In genomic region chr19:679418-680286, GRCh38 we compare ENCODE assay signal across 8 cellular contexts. TPM values are rescaled to one million over a fixed set of nuclear protein-coding genes. Genes with fewer than 3 reads are reported as not detected.
DNase-seq lines count a peak whose midpoint lies in the region; ATAC-seq and TF ChIP-seq lines count a peak whose summit lies in the region.

No MANE protein-coding gene starts in this region.

- DNase-seq in CD1c-positive myeloid dendritic cell (ENCODE audit: extremely low spot score) (peak; percentile 74), WTC11 (ENCODE audit: low spot score) (no peak), endothelial cell (ENCODE audit: low spot score) (peak; percentile 45), mesothelial cell of epicardium (ENCODE audit: low spot score in 2 of 2, unreplicated experiment in 2 of 2) (peak; percentile 39 to 69), NCI-H510A (lab: John Stamatoyannopoulos, UW) (no peak)

- H3K4me1 Mint-ChIP-seq in WTC11 (no peaks in the 10 kb centered on the region), endothelial cell (ENCODE audit: unreplicated experiment) (peaks cover 2% of the 10 kb centered on the region), mesothelial cell of epicardium (peaks cover 25% of the 10 kb centered on the region)

- H3K4me3 Mint-ChIP-seq in WTC11 (peak overlapping the region; percentile 67), endothelial cell (ENCODE audit: unreplicated experiment) (peak overlapping the region; percentile 83), mesothelial cell of epicardium (peak overlapping the region; percentile 69)

- CTCF ChIA-PET in WTC11 (lab: Charles Lee): interaction anchor here (0.6 to 2.7 kb wide), 18 partner anchors 9 to 184 kb away, joined by 3 to 22 read pairs (median 4); partner anchors contain the start of gene RNF126

- no peak overlapping the region for H3K27ac Mint-ChIP-seq in WTC11
- no peak overlapping the region for H3K27ac Mint-ChIP-seq in endothelial cell (ENCODE audit: unreplicated experiment)
- peak overlapping the region; percentile 85 for H3K27ac Mint-ChIP-seq in mesothelial cell of epicardium

- H3K36me3 Mint-ChIP-seq in WTC11 (no peaks in the 10 kb centered on the region), endothelial cell (ENCODE audit: low read depth, unreplicated experiment) (no peaks in the 10 kb centered on the region), mesothelial cell of epicardium (no peaks in the 10 kb centered on the region)

- ATAC-seq in GM19395 (IDR thresholded peaks at IDR 0.05; ENCODE audit: unreplicated experiment) (peak; percentile 22), HG03571 (IDR thresholded peaks at IDR 0.05; ENCODE audit: unreplicated experiment) (peak; percentile 21), WTC11 (peak; percentile 2)

- peak overlapping the region; percentile 74 for H3K27ac ChIP-seq in temporal lobe (ENCODE audit: low read depth, low read length)

- no peak for TF ChIP-seq CTCF in WTC11 (IDR thresholded peaks at IDR 0.05)
- TF ChIP-seq CTCF in endothelial cell (IDR thresholded peaks at IDR 0.05; ENCODE audit: unreplicated experiment): no peak
- no peak for TF ChIP-seq CTCF in mesothelial cell of epicardium (IDR thresholded peaks at IDR 0.05; ENCODE audit: unreplicated experiment)

- H3K27me3 Mint-ChIP-seq in WTC11 (ENCODE audit: low read depth) (peaks cover 23% of the 10 kb centered on the region), endothelial cell (ENCODE audit: unreplicated experiment) (peaks cover 8% of the 10 kb centered on the region), mesothelial cell of epicardium (ENCODE audit: low read depth) (no peaks in the 10 kb centered on the region)

- POLR2A ChIA-PET in WTC11 (lab: Charles Lee): interaction anchor here (0.8 to 1.7 kb wide), 5 partner anchors 9 to 119 kb away, joined by 3 to 6 read pairs (median 3); no protein-coding TSS in a partner anchor

- H3K9me3 Mint-ChIP-seq in WTC11 (no peaks in the 10 kb centered on the region), endothelial cell (ENCODE audit: unreplicated experiment) (no peaks in the 10 kb centered on the region), mesothelial cell of epicardium (no peaks in the 10 kb centered on the region)

TF ChIP-seq in WTC11, 78 proteins besides CTCF, POLR2A, EP300 and RAD21:
- TF ChIP-seq TP53 (CRISPR knock-in tag; IDR thresholded peaks at IDR 0.05) (no peak), GABPB1 (CRISPR knock-in tag; IDR thresholded peaks at IDR 0.05) (0 out of 2 replicates have a peak, but pooled peaks have one; percentile 29), TCF7 (CRISPR knock-in tag; IDR thresholded peaks at IDR 0.05; ENCODE audit: low read depth) (0 out of 2 replicates have a peak, but pooled peaks have one; percentile 70), ARID4B (CRISPR knock-in tag; IDR thresholded peaks at IDR 0.05; ENCODE audit: borderline replicate concordance) (peak; percentile 63; the same call in 1 of the 2 replicates)
- TF ChIP-seq, protein P1, sequence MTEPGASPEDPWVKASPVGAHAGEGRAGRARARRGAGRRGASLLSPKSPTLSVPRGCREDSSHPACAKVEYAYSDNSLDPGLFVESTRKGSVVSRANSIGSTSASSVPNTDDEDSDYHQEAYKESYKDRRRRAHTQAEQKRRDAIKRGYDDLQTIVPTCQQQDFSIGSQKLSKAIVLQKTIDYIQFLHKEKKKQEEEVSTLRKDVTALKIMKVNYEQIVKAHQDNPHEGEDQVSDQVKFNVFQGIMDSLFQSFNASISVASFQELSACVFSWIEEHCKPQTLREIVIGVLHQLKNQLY (CRISPR knock-in tag; IDR thresholded peaks at IDR 0.05): no peak
- TF ChIP-seq, protein P2, sequence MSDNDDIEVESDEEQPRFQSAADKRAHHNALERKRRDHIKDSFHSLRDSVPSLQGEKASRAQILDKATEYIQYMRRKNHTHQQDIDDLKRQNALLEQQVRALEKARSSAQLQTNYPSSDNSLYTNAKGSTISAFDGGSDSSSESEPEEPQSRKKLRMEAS (CRISPR knock-in tag; IDR thresholded peaks at IDR 0.05): 0 out of 2 replicates have a peak, but pooled peaks have one; percentile 40
- TF ChIP-seq, protein P3, sequence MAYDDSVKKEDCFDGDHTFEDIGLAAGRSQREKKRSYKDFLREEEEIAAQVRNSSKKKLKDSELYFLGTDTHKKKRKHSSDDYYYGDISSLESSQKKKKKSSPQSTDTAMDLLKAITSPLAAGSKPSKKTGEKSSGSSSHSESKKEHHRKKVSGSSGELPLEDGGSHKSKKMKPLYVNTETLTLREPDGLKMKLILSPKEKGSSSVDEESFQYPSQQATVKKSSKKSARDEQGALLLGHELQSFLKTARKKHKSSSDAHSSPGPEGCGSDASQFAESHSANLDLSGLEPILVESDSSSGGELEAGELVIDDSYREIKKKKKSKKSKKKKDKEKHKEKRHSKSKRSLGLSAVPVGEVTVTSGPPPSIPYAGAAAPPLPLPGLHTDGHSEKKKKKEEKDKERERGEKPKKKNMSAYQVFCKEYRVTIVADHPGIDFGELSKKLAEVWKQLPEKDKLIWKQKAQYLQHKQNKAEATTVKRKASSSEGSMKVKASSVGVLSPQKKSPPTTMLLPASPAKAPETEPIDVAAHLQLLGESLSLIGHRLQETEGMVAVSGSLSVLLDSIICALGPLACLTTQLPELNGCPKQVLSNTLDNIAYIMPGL (CRISPR knock-in tag; IDR thresholded peaks at IDR 0.05): peak; percentile 41; the same call in 1 of the 2 replicates

RNA-seq across cellular contexts. Expression of gene FSTL3, which starts 3.5 kb away (rescaled TPM):
- 8.7 to 12.2 TPM (median 10.1 TPM) in 3 replicates for total RNA-seq in WTC11 (2021)
- 6.5 TPM for total RNA-seq in endothelial cell (ENCODE audit: unreplicated experiment)
- 64.1 to 65.5 TPM (median 64.6 TPM) in 3 replicates for total RNA-seq in mesothelial cell of epicardium
- total RNA-seq in temporal lobe: 4.9 TPM

RNA-seq across cellular contexts. Expression of gene PRSS57, which starts 15.6 kb away (rescaled TPM):
- total RNA-seq in WTC11 (2021) (not detected in 3 replicates), endothelial cell (ENCODE audit: unreplicated experiment) (not detected), mesothelial cell of epicardium (not detected in 3 replicates), temporal lobe (not detected)

RNA-seq across cellular contexts. Expression of gene RNF126, which starts 16.6 kb away (rescaled TPM):
- total RNA-seq in WTC11 (2021) (66.7 to 84.4 TPM (median 68.1 TPM) in 3 replicates), endothelial cell (ENCODE audit: unreplicated experiment) (41.7 TPM), mesothelial cell of epicardium (41.6 to 47.3 TPM (median 47.1 TPM) in 3 replicates), temporal lobe (11.8 TPM)

RNA-seq across cellular contexts. Expression of gene PALM, which starts 29.1 kb away (rescaled TPM):
- total RNA-seq in WTC11 (2021) (17.7 to 25.6 TPM (median 22.1 TPM) in 3 replicates), endothelial cell (ENCODE audit: unreplicated experiment) (42.0 TPM), mesothelial cell of epicardium (80.5 to 87.1 TPM (median 86.9 TPM) in 3 replicates), temporal lobe (84.1 TPM)

RNA-seq across cellular contexts. Expression of gene FGF22, which starts 40.0 kb away (rescaled TPM):
- total RNA-seq in WTC11 (2021) (1.4 to 1.6 TPM (median 1.6 TPM) in 3 replicates), endothelial cell (ENCODE audit: unreplicated experiment) (not detected), mesothelial cell of epicardium (0.25 to 0.38 TPM in 2 of 3 replicates, not detected in the other), temporal lobe (0.25 TPM)

Comparison
In these comparisons a context has a peak if more than half of its experiments do, and no peak if none do; other contexts are left out.
1. DNase-seq: peak in CD1c-positive myeloid dendritic cell (single experiment), endothelial cell (single experiment) and mesothelial cell of epicardium (2 of 2); none in WTC11 (single experiment) and NCI-H510A (single experiment).
2. Peak in every context shown above with its lines, with median percentiles within 50 percentile points of each other: ATAC-seq and H3K4me3 Mint-ChIP-seq.